In the genomic region with DNA sequence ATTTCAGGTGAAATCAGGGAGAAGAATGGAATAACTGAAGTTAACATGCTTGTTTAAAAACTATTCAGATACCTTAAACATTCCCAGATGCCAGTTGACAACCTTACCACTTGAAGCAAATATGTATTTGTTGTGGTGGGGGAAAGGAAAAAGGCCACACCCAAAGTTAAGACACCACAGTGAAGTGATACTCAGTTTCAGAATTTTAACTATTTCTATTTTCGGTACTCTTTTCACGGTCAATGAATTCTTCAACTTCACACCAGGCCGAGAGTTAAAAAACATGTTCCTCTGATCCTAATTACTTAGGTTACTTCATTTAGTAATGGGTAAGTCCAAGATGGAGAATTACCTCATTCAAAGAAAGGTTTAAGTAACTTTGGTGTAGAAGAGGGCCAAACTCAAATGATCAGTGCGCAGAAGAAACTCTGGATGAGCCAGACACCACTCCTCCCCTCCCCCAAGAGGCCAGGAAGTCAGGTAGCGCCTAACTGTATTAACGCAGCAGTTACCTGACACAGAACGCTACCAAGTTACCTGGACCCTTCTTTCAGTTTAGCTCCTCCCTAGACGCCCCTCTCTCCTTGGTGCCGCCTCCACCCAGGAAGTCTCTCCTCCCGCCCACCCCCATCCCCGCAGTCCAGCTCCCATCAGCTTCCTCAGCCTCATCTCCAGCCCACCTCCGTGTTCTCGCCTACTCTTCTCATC, we compare ENCODE assay signal across 8 cellular contexts. TPM values are rescaled to one million over a fixed set of nuclear protein-coding genes. Genes with fewer than 3 reads are reported as not detected.
A peak's percentile ranks its signal among the peaks of the same experiment; 100 is the strongest.
DNase-seq lines count a peak whose midpoint lies in the region; ATAC-seq and TF ChIP-seq lines count a peak whose summit lies in the region.

No MANE protein-coding gene starts in this region.

- DNase-seq in DND-41 (no peak), LNCaP clone FGC (ENCODE audit: low read depth) (no peak), Right ventricle myocardium superior (no peak), psoas muscle (peak in 1 of 2 donors; percentile 39), midbrain (lab: John Stamatoyannopoulos, UW) (no peak)
- DNase-seq in activated effector memory CD4-positive, alpha-beta T cell treated with anti-CD3 and anti-CD28 coated beads, Interleukin-2, amount 50 U/mL, for 16 hours, result peak; percentile 78

- peaks cover 38% of the 10 kb centered on the region for H3K36me3 ChIP-seq in DND-41 (ENCODE audit: insufficient read depth, low read length)
- H3K36me3 ChIP-seq in psoas muscle (ENCODE audit: insufficient read depth in 1 of 2, low read depth in 1 of 2), result peaks cover 0 to 13% of the 10 kb centered on the region in 2 donors

- peak overlapping the region; percentile 89 for H3K4me2 ChIP-seq in DND-41 (ENCODE audit: insufficient read depth, low read length)

- peaks cover 59% of the 10 kb centered on the region for H3K79me2 ChIP-seq in DND-41 (ENCODE audit: insufficient read depth, low read length)

- peaks cover 45% of the 10 kb centered on the region; the same call in 1 of the 2 replicates for H4K20me1 ChIP-seq in DND-41 (ENCODE audit: insufficient read depth, low read length)

- intact Hi-C loops in Right ventricle myocardium superior (cut with DNase I) (no loop called here), psoas muscle (cut with DNase I) (loop anchor here (5.0 to 10.0 kb wide), 2 partner anchors 312 to 314 kb away; partner anchors contain the start of gene STMP1 (in 2 of the 2))

- peak; percentile 16 for ATAC-seq in DND-41 (ENCODE audit: insufficient read depth, low read depth)
- ATAC-seq in GM21528 (IDR thresholded peaks at IDR 0.05; ENCODE audit: low FRiP score, unreplicated experiment), result peak; percentile 22
- ATAC-seq in Right ventricle myocardium superior (ENCODE audit: poor library complexity), result peak; percentile 4
- ATAC-seq in psoas muscle, result peak; percentile 10 to 53 (median 22)
- no peak for ATAC-seq in GM18520 (IDR thresholded peaks at IDR 0.05; ENCODE audit: unreplicated experiment)

- H3K27me3 ChIP-seq in DND-41 (ENCODE audit: insufficient read depth, low read length, poor library complexity) (no peaks in the 10 kb centered on the region), psoas muscle (ENCODE audit: insufficient read depth in 3 of 3, low read length in 2 of 3) (no peaks in the 10 kb centered on the region)

- peaks cover 69% of the 10 kb centered on the region for H3K4me1 ChIP-seq in DND-41 (ENCODE audit: insufficient read depth, low read length)
- H3K4me1 ChIP-seq in psoas muscle, result peaks cover 49% of the 10 kb centered on the region

- peak overlapping the region; percentile 87 for H3K9ac ChIP-seq in DND-41 (ENCODE audit: low read depth, low read length)

- H3K4me3 ChIP-seq in DND-41 (ENCODE audit: low read depth in 1 of 2, low read length in 2 of 2) (peak overlapping the region; percentile 94), LNCaP clone FGC (ENCODE audit: low read depth, low read length) (peak overlapping the region; percentile 62), psoas muscle (peak overlapping the region; percentile 93)

- peak overlapping the region; percentile 90 for H2AFZ ChIP-seq in DND-41 (ENCODE audit: low read depth, low read length)

- H3K27ac ChIP-seq in DND-41 (ENCODE audit: low read length) (peak overlapping the region; percentile 90), psoas muscle (peak overlapping the region; percentile 91)

- whole genome bisulfite sequencing in psoas muscle, 3 donors, result 1 to 3% (median 3%) methylated on average over 12 to 13 of the region's 13 CpGs

- TF ChIP-seq CTCF in DND-41 (IDR thresholded peaks at IDR 0.05; ENCODE audit: borderline replicate concordance, extremely low read depth, low read length, poor library complexity, severe bottlenecking), result no peak
- TF ChIP-seq CTCF in LNCaP clone FGC (IDR thresholded peaks at IDR 0.05; ENCODE audit: control insufficient read depth, extremely low read depth, insufficient read depth), result no peak
- no peak for TF ChIP-seq CTCF in psoas muscle (IDR thresholded peaks at IDR 0.05)

- H3K9me3 ChIP-seq in DND-41 (ENCODE audit: insufficient read depth, low read length, severe bottlenecking), result no peaks in the 10 kb centered on the region
- no peaks in the 10 kb centered on the region for H3K9me3 ChIP-seq in psoas muscle

RNA-seq across cellular contexts. Expression of gene MTPN, which starts 0.7 kb away (rescaled TPM):
- total RNA-seq in Right ventricle myocardium superior, result 54.9 TPM
- 10 to 100 TPM; 57.1 to 75.2 (median 60.1) TPM for total RNA-seq in psoas muscle
- polyA plus RNA-seq in psoas muscle, result 100 to 1,000 TPM in 1 of 3 donors, 10 to 100 TPM in 2; 41.4 to 107 (median 62.7) TPM
